8 cellular contexts compared by ENCODE assay signal in genomic region chr18:13375302-13376255, GRCh38.
DNase-seq lines count a peak whose midpoint lies in the region; ATAC-seq, FAIRE-seq and TF ChIP-seq lines count a peak whose summit lies in the region.

No MANE protein-coding gene starts in this region.

- peak in 1 of 2 donors; percentile 41 for ATAC-seq in gastrocnemius medialis

- in situ Hi-C loops in gastrocnemius medialis (cut with MboI; ENCODE audit: low sequenced_read_pairs in 4 of 4), result no loop called here

- FAIRE-seq in H54 (lab: Jason Lieb, UNC) (peak; percentile 84), D721Med (lab: Jason Lieb, UNC) (no peak)

- H3K36me3 ChIP-seq in gastrocnemius medialis, result no peaks in the 10 kb centered on the region

- no peaks in the 10 kb centered on the region for H3K27me3 ChIP-seq in gastrocnemius medialis

- DNase-seq in GM03348 (ENCODE audit: low spot score) (peak; percentile 93), H54 (ENCODE audit: insufficient read length, low spot score) (peak; percentile 89), NCI-H460 (ENCODE audit: extremely low read depth, low read depth) (peak; percentile 11), foreskin fibroblast (peak; percentile 84), gastrocnemius medialis (peak; percentile 28 to 38), SIG-M5 (lab: John Stamatoyannopoulos, UW) (no peak), D721Med (ENCODE audit: insufficient read length, low spot score) (no peak)
- peak; percentile 43 to 71 for DNase-seq in activated T-helper 1 cell treated with anti-CD3 and anti-CD28 coated beads, Interleukin-2, amount 50 U/mL, for 16 hours (ENCODE audit: low read depth in 1 of 2, low spot score in 1 of 2)

- no peak for TF ChIP-seq POLR2A in H54 (IDR thresholded peaks at IDR 0.05; ENCODE audit: low read depth, low read length)
- TF ChIP-seq POLR2A in gastrocnemius medialis (IDR thresholded peaks at IDR 0.05), result no peak

- H3K4me3 ChIP-seq in foreskin fibroblast (ENCODE audit: low read depth in 1 of 2, low read length in 2 of 2) (no peak overlapping the region), gastrocnemius medialis (no peak overlapping the region)

- no peak for TF ChIP-seq CTCF in foreskin fibroblast (IDR thresholded peaks at IDR 0.05; ENCODE audit: low read depth, low read length)
- TF ChIP-seq CTCF in gastrocnemius medialis (IDR thresholded peaks at IDR 0.05 in 4 of 5, conservative IDR thresholded peaks at IDR 0.05 in 1 of 5), result no peak
- no peak for TF ChIP-seq CTCF in D721Med (IDR thresholded peaks at IDR 0.05; ENCODE audit: insufficient read depth, missing control alignments)

- intact Hi-C loops in gastrocnemius medialis (cut with DNase I; ENCODE audit: low total_unique reads), result loop anchor here (2.0 to 10.0 kb wide), 2 partner anchors 159 to 349 kb away; partner anchors contain the start of genes FAM210A and RNMT

- H3K27ac ChIP-seq in gastrocnemius medialis, result peak overlapping the region; percentile 14 to 35 (median 22)

- H3K9me3 ChIP-seq in gastrocnemius medialis, result no peaks in the 10 kb centered on the region

- peaks cover 44 to 46% of the 10 kb centered on the region in 2 donors for H3K4me1 ChIP-seq in gastrocnemius medialis

Comparison
In these comparisons a context has a peak if more than half of its experiments do, and no peak if none do; other contexts are left out.
1. DNase-seq: peak in GM03348 (single experiment), H54 (single experiment), NCI-H460 (single experiment), activated T-helper 1 cell treated with anti-CD3 and anti-CD28 coated beads, Interleukin-2, amount 50 U/mL, for 16 hours (2 of 2), foreskin fibroblast (2 of 2) and gastrocnemius medialis (2 of 2); none in SIG-M5 (single experiment) and D721Med (single experiment).